Comparison of ENCODE assay signal across 8 cellular contexts in the genomic region with DNA sequence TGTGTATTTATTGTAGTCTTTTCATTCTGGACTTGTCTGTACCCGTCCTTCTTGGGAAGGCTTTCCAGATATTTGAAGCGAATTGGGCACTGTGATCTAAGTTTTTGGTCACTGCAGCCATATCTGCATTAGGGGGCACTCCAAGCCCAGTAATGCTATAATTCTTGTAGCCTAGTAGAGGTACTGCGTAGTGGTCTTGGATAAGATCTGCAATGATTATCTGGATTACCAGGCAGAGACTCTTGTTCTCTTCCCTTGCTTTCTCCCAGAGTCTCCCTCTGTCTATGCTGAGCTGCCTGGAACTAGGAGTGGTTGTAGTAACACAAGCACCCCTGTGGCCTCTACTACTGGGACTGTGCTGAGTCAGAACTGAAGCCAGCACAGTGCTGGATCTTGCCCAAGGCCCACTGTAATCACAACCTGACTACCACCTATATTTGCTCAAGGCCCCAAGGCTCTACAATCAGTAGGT. TPM values are rescaled to one million over a fixed set of nuclear protein-coding genes. Genes with fewer than 3 reads are reported as not detected.
DNase-seq lines count a peak whose midpoint lies in the region; ATAC-seq and TF ChIP-seq lines count a peak whose summit lies in the region.

No MANE protein-coding gene starts in this region.

- H2BK120ac ChIP-seq in neuronal stem cell (ENCODE audit: low read depth, low read length): no peak overlapping the region

- H2AK5ac ChIP-seq in neuronal stem cell (ENCODE audit: low read depth, low read length): no peak overlapping the region

- no peaks in the 10 kb centered on the region for H3K36me3 Mint-ChIP-seq in CD8-positive, alpha-beta T cell
- peaks cover 8% of the 10 kb centered on the region for H3K36me3 Mint-ChIP-seq in T-helper 17 cell (ENCODE audit: low read depth)

- peaks cover 2% of the 10 kb centered on the region for H3K27me3 Mint-ChIP-seq in CD8-positive, alpha-beta T cell (ENCODE audit: low read depth)
- H3K27me3 Mint-ChIP-seq in T-helper 17 cell: peaks cover 31% of the 10 kb centered on the region

- H3K4me1 ChIP-seq in CD8-positive, alpha-beta T cell (ENCODE audit: insufficient read depth, low read length): no peaks in the 10 kb centered on the region
- H3K4me1 ChIP-seq in neuronal stem cell (ENCODE audit: control insufficient read depth in 2 of 2, insufficient read depth in 1 of 2, low read depth in 1 of 2, low read length in 2 of 2): no peaks in the 10 kb centered on the region

- no peak overlapping the region for H4K91ac ChIP-seq in neuronal stem cell (ENCODE audit: low read depth, low read length, poor library complexity)

- peak in 6 of 7 experiments; percentile 6 to 58 (median 33) for DNase-seq in CD8-positive, alpha-beta T cell
- peak; percentile 48 for DNase-seq in HCEC 1CT
- no peak for DNase-seq in T-helper 17 cell
- no peak for DNase-seq in epithelial cell of proximal tubule (ENCODE audit: low read depth)
- DNase-seq in neuronal stem cell (ENCODE audit: low spot score): no peak
- DNase-seq in G401 (ENCODE audit: low spot score): no peak
- no peak for DNase-seq in DMS153 treated with DMSO at 0.1 percent for 48 hours (lab: John Stamatoyannopoulos, UW; ENCODE audit: unreplicated experiment)
- no peak for DNase-seq in COLO668 (lab: John Stamatoyannopoulos, UW; ENCODE audit: unreplicated experiment)

- H3K4me3 ChIP-seq in CD8-positive, alpha-beta T cell (ENCODE audit: low read depth, low read length): no peak overlapping the region
- H3K4me3 ChIP-seq in epithelial cell of proximal tubule (ENCODE audit: low read depth, low read length): no peak overlapping the region
- H3K4me3 ChIP-seq in neuronal stem cell (ENCODE audit: low read length in 2 of 2): no peak overlapping the region

- no peak overlapping the region for H2AFZ ChIP-seq in neuronal stem cell (ENCODE audit: low read length)

- H2BK12ac ChIP-seq in neuronal stem cell (ENCODE audit: low read length): no peak overlapping the region

- no peaks in the 10 kb centered on the region for H3K27me3 ChIP-seq in CD8-positive, alpha-beta T cell (ENCODE audit: insufficient read depth, low read length)
- H3K27me3 ChIP-seq in neuronal stem cell (ENCODE audit: control insufficient read depth in 3 of 3, insufficient read depth in 3 of 3, low read depth in 1 of 3, low read length in 3 of 3): no peaks in the 10 kb centered on the region

- H3K27ac ChIP-seq in CD8-positive, alpha-beta T cell (ENCODE audit: low read depth, low read length): no peak overlapping the region
- H3K27ac ChIP-seq in neuronal stem cell (replicated peaks; ENCODE audit: low read length): no peak overlapping the region

- TF ChIP-seq CTCF in CD8-positive, alpha-beta T cell (IDR thresholded peaks at IDR 0.05): peak; percentile 62
- peak; percentile 54 for TF ChIP-seq CTCF in epithelial cell of proximal tubule (conservative IDR thresholded peaks at IDR 0.05; ENCODE audit: low read depth, low read length)

- H3K9me3 ChIP-seq in CD8-positive, alpha-beta T cell (ENCODE audit: low read length): no peaks in the 10 kb centered on the region
- H3K9me3 ChIP-seq in T-helper 17 cell (ENCODE audit: control insufficient read depth, low read length, poor library complexity, severe bottlenecking) (no peaks in the 10 kb centered on the region), neuronal stem cell (replicated peaks in 1 of 2; ENCODE audit: control insufficient read depth in 2 of 2, insufficient read depth in 1 of 2, low read depth in 1 of 2, low read length in 2 of 2) (no peaks in the 10 kb centered on the region)

- ATAC-seq in CD8-positive, alpha-beta T cell: peak; percentile 67
- peak; percentile 56 for ATAC-seq in T-helper 17 cell

- CTCF ChIA-PET in CD8-positive, alpha-beta T cell (lab: Charles Lee): interaction anchor here (0.5 to 3.3 kb wide), 10 partner anchors 9 to 690 kb away, joined by 3 to 22 read pairs (median 3); no protein-coding TSS in a partner anchor

- no peak overlapping the region for H3K4me2 ChIP-seq in neuronal stem cell (ENCODE audit: insufficient read depth, low read length, poor library complexity, severe bottlenecking)

- H3K18ac ChIP-seq in neuronal stem cell (ENCODE audit: low read length): peak overlapping the region; percentile 24

- POLR2A ChIA-PET in CD8-positive, alpha-beta T cell (lab: Charles Lee): no interaction called here

- intact Hi-C loops in CD8-positive, alpha-beta T cell (cut with DNase I, micrococcal nuclease): loop anchor here (1.0 to 5.0 kb wide), 10 partner anchors 319 to 1345 kb away; no protein-coding TSS in a partner anchor

- H4K8ac ChIP-seq in neuronal stem cell (ENCODE audit: low read depth, low read length): no peak overlapping the region

- no peaks in the 10 kb centered on the region for H3K36me3 ChIP-seq in CD8-positive, alpha-beta T cell (ENCODE audit: insufficient read depth, low read length)
- H3K36me3 ChIP-seq in neuronal stem cell (replicated peaks in 1 of 2; ENCODE audit: control insufficient read depth in 2 of 2, insufficient read depth in 2 of 2, low read length in 2 of 2): no peaks in the 10 kb centered on the region

- H3K4me1 Mint-ChIP-seq in CD8-positive, alpha-beta T cell (ENCODE audit: low read depth): no peaks in the 10 kb centered on the region
- peaks cover 5% of the 10 kb centered on the region for H3K4me1 Mint-ChIP-seq in T-helper 17 cell

- H3K27ac Mint-ChIP-seq in CD8-positive, alpha-beta T cell: no peak overlapping the region
- peak overlapping the region; percentile 16 for H3K27ac Mint-ChIP-seq in T-helper 17 cell

- no CpG with 5 or more reads among the region's 3 CpGs for WGBS in neuronal stem cell (ENCODE audit: extremely low coverage in 2 of 2, insufficient read length in 2 of 2, insufficient replicate concordance in 1 of 2), 2 donors

- H3K4me3 Mint-ChIP-seq in CD8-positive, alpha-beta T cell: no peak overlapping the region
- no peak overlapping the region for H3K4me3 Mint-ChIP-seq in T-helper 17 cell

- in situ Hi-C loops in G401 (cut with HindIII; ENCODE audit: low sequenced_read_pairs): no loop called here

- H2BK5ac ChIP-seq in neuronal stem cell (ENCODE audit: low read length): no peak overlapping the region

- no peaks in the 10 kb centered on the region for H3K9me3 Mint-ChIP-seq in CD8-positive, alpha-beta T cell

- no peak overlapping the region for H3K4ac ChIP-seq in neuronal stem cell (ENCODE audit: low read length)

- H3K79me1 ChIP-seq in neuronal stem cell (ENCODE audit: low read depth, low read length): no peaks in the 10 kb centered on the region

- no peak overlapping the region for H3K14ac ChIP-seq in neuronal stem cell (ENCODE audit: low read length)

- H3K23ac ChIP-seq in neuronal stem cell (ENCODE audit: low read depth, low read length, poor library complexity): no peak overlapping the region

- no peak overlapping the region for H2BK15ac ChIP-seq in neuronal stem cell (ENCODE audit: low read length)

- no peak overlapping the region for H3K9ac ChIP-seq in neuronal stem cell (ENCODE audit: low read depth, low read length, poor library complexity)

RNA-seq across cellular contexts. Expression of a gene that starts 30.0 kb away (rescaled TPM):
- total RNA-seq in CD8-positive, alpha-beta T cell: 100 to 1,000 TPM; 268 to 279 TPM
- total RNA-seq in T-helper 17 cell: 100 to 1,000 TPM; 124 to 173 TPM
- total RNA-seq in epithelial cell of proximal tubule: 149 and 163 TPM in 2 replicates
- 168 TPM for polyA plus RNA-seq in neuronal stem cell (2013, experiment 1 of 2)
- polyA plus RNA-seq in neuronal stem cell (2013, experiment 2 of 2): 171 TPM
- 191 and 254 TPM in 2 replicates for total RNA-seq in G401 (2014; rRNA removed; shearing (Covaris generic))

Comparison
In these comparisons a context has a peak if more than half of its experiments do, and no peak if none do; other contexts are left out.
1. DNase-seq: peak in CD8-positive, alpha-beta T cell (6 of 7) and HCEC 1CT (single experiment); none in T-helper 17 cell (0 of 3), epithelial cell of proximal tubule (single experiment), neuronal stem cell (single experiment), G401 (single experiment), DMS153 treated with DMSO at 0.1 percent for 48 hours (single experiment) and COLO668 (single experiment).